ENCODE assay signal across 9 cellular contexts in genomic region chr7:129122086-129122750, GRCh38. TPM values are rescaled to one million over a fixed set of nuclear protein-coding genes. Genes with fewer than 3 reads are reported as not detected.
A peak's percentile ranks its signal among the peaks of the same experiment; 100 is the strongest.
DNase-seq lines count a peak whose midpoint lies in the region; ATAC-seq and TF ChIP-seq lines count a peak whose summit lies in the region.
"Had no signal": no experiment of that assay in that cellular context is flagged by ENCODE, and none has a peak within 500 bp of the region (broad histone marks: within the 10 kb centered on the region; RNA-seq: fewer than 3 reads in every experiment).

No MANE protein-coding gene starts in this region.

- peak overlapping the region; percentile 25 for H3K4me3 Mint-ChIP-seq in activated T-cell treated with anti-CD3 and anti-CD28 coated beads, Interleukin-2, amount 50 U/mL, for 24 hours
- H3K4me3 Mint-ChIP-seq in activated T-cell treated with anti-CD3 and anti-CD28 coated beads, Interleukin-2, amount 50 U/mL, for 4 hours = no peak overlapping the region

- peaks cover 24% of the 10 kb centered on the region for H3K4me1 Mint-ChIP-seq in activated T-cell treated with anti-CD3 and anti-CD28 coated beads, Interleukin-2, amount 50 U/mL, for 24 hours (ENCODE audit: low read depth)
- H3K4me1 Mint-ChIP-seq in activated T-cell treated with anti-CD3 and anti-CD28 coated beads, Interleukin-2, amount 50 U/mL, for 4 hours (ENCODE audit: low read depth) = peaks cover 10% of the 10 kb centered on the region

- no peaks in the 10 kb centered on the region for H3K9me3 ChIP-seq in parathyroid adenoma (ENCODE audit: control insufficient read depth, low read length)

- peaks cover 14% of the 10 kb centered on the region for H3K9me3 Mint-ChIP-seq in activated T-cell treated with anti-CD3 and anti-CD28 coated beads, Interleukin-2, amount 50 U/mL, for 24 hours
- H3K9me3 Mint-ChIP-seq in activated T-cell treated with anti-CD3 and anti-CD28 coated beads, Interleukin-2, amount 50 U/mL, for 4 hours = peaks cover 10% of the 10 kb centered on the region

- no peak overlapping the region for H3K4me2 ChIP-seq in parathyroid adenoma (ENCODE audit: low read length)

- no peak for TF ChIP-seq CTCF in parathyroid adenoma (IDR thresholded peaks at IDR 0.05)

- peaks cover 5% of the 10 kb centered on the region for H3K36me3 Mint-ChIP-seq in activated T-cell treated with anti-CD3 and anti-CD28 coated beads, Interleukin-2, amount 50 U/mL, for 24 hours (ENCODE audit: low read depth)
- peaks cover 4% of the 10 kb centered on the region for H3K36me3 Mint-ChIP-seq in activated T-cell treated with anti-CD3 and anti-CD28 coated beads, Interleukin-2, amount 50 U/mL, for 4 hours (ENCODE audit: insufficient read depth)

- H3K9ac ChIP-seq in parathyroid adenoma = no peak overlapping the region

- H3K36me3 ChIP-seq in parathyroid adenoma (ENCODE audit: control insufficient read depth, insufficient read depth, low read length) = no peaks in the 10 kb centered on the region

- ATAC-seq in GM21723 (IDR thresholded peaks at IDR 0.05; ENCODE audit: unreplicated experiment) (peak; percentile 47), HG03457 (IDR thresholded peaks at IDR 0.05; ENCODE audit: unreplicated experiment) (peak; percentile 51)
- no peak for ATAC-seq in activated T-cell treated with anti-CD3 and anti-CD28 coated beads, Interleukin-2, amount 50 U/mL, for 4 hours

- DNase-seq in activated T-cell treated with anti-CD3 and anti-CD28 coated beads, Interleukin-2, amount 50 U/mL, for 24 hours = no peak
- DNase-seq in activated T-cell treated with anti-CD3 and anti-CD28 coated beads for 4 hours (no peak), NCI-H1436 (lab: John Stamatoyannopoulos, UW) (no peak), germinal center (ENCODE audit: low spot score) (no peak)
- no peak for DNase-seq in activated T-cell treated with anti-CD3 and anti-CD28 coated beads, Interleukin-2, amount 50 U/mL, for 4 hours
- DNase-seq: NCI-H1048 had no signal

- H3K27ac ChIP-seq in parathyroid adenoma = no peak overlapping the region

- no peak overlapping the region for H3K4me3 ChIP-seq in parathyroid adenoma (ENCODE audit: low read depth, low read length)

- peaks cover 8% of the 10 kb centered on the region for H3K27me3 Mint-ChIP-seq in activated T-cell treated with anti-CD3 and anti-CD28 coated beads, Interleukin-2, amount 50 U/mL, for 24 hours
- H3K27me3 Mint-ChIP-seq in activated T-cell treated with anti-CD3 and anti-CD28 coated beads, Interleukin-2, amount 50 U/mL, for 4 hours (ENCODE audit: low read depth) = peaks cover 3% of the 10 kb centered on the region

- peak overlapping the region; percentile 79 for H3K27ac Mint-ChIP-seq in activated T-cell treated with anti-CD3 and anti-CD28 coated beads, Interleukin-2, amount 50 U/mL, for 24 hours

- peak overlapping the region; percentile 13 for H2AFZ ChIP-seq in parathyroid adenoma

- H3K27me3 ChIP-seq in parathyroid adenoma (ENCODE audit: control insufficient read depth, insufficient read depth, low read length) = no peaks in the 10 kb centered on the region

- H3K4me1 ChIP-seq in parathyroid adenoma = peaks cover 5% of the 10 kb centered on the region

- no peaks in the 10 kb centered on the region for H3K79me2 ChIP-seq in parathyroid adenoma

RNA-seq across cellular contexts. Expression of gene TSPAN33, which starts 22.3 kb away (rescaled TPM):
- total RNA-seq in activated T-cell treated with anti-CD3 and anti-CD28 coated beads, Interleukin-2, amount 50 U/mL, for 4 hours = 10 to 100 TPM in 1 of 3 donors, 1 to 10 TPM in 2; 6.2 to 10.6 (median 9.4) TPM

Comparison
In these comparisons a context has a peak if more than half of its experiments do, and no peak if none do; other contexts are left out.
1. ATAC-seq: peak in GM21723 (single experiment) and HG03457 (single experiment); none in activated T-cell treated with anti-CD3 and anti-CD28 coated beads, Interleukin-2, amount 50 U/mL, for 4 hours (0 of 2).